In the genomic region with DNA sequence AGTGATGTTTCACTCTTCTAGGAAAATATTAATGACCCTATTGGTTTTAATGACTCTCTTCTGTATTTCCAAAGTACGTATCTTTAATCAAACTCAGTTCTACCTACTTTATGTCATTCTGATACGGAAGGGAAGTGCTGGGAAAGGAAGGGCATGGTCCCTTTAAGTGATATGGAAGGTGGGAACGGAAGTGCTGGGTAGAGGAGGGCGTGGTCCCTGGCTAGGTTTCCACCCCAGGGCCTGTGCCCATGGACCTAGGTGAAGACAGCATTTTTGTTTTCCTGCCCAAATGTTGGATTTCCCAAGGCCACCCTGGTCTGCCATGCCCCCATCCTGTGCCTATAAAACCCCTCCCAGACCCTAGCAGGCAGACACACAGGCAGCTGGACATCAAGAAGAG, we compare ENCODE assay signal across 18 cellular contexts. TPM values are rescaled to one million over a fixed set of nuclear protein-coding genes. Genes with fewer than 3 reads are reported as not detected.
A peak's percentile ranks its signal among the peaks of the same experiment; 100 is the strongest.
DNase-seq lines count a peak whose midpoint lies in the region; TF ChIP-seq lines count a peak whose summit lies in the region.
"Had no signal": no experiment of that assay in that cellular context is flagged by ENCODE, and none has a peak within 500 bp of the region (broad histone marks: within the 10 kb centered on the region; RNA-seq: fewer than 3 reads in every experiment).

No MANE protein-coding gene starts in this region.

- intact Hi-C loops in Calu3 (cut with micrococcal nuclease; ENCODE audit: unreplicated experiment), result no loop called here

- H3K9ac ChIP-seq in neural progenitor cell, result no peak overlapping the region
- H3K9ac ChIP-seq: BLaER1 treated with 17β-estradiol and CSF1 and Interleukin-3, amounts not matched to agents 10 nM and 100 nM had no signal

- H3K36me3 Mint-ChIP-seq in neural progenitor cell, result no peaks in the 10 kb centered on the region
- H3K36me3 Mint-ChIP-seq in Calu3 (ENCODE audit: insufficient read depth, unreplicated experiment), result no peaks in the 10 kb centered on the region
- H3K36me3 Mint-ChIP-seq: CD4-positive, CD25-positive, alpha-beta regulatory T cell had no signal

- TF ChIP-seq CTCF in HEK293 (tag by site-specific recombination; IDR thresholded peaks at IDR 0.05) (no peak), neural progenitor cell (IDR thresholded peaks at IDR 0.05) (no peak), Calu3 (IDR thresholded peaks at IDR 0.05; ENCODE audit: unreplicated experiment) (no peak)

- H3F3A ChIP-seq in neural progenitor cell (ENCODE audit: low read depth), result no peaks in the 10 kb centered on the region

- CTCF ChIA-PET in HEK293 (lab: Yijun Ruan, JAX), result no interaction called here
- CTCF ChIA-PET in Calu3 (lab: Charles Lee), result no interaction called here

- peak overlapping the region; percentile 20 for H2AFZ ChIP-seq in neural progenitor cell (replicated peaks)

- BruUV-seq in Calu3 (replicated peaks; lab: Mats Ljungman, UMichigan), result no TSS peak

- peaks cover 3% of the 10 kb centered on the region for H3K27me3 Mint-ChIP-seq in neural progenitor cell (ENCODE audit: insufficient read depth, low read depth)
- no peaks in the 10 kb centered on the region for H3K27me3 Mint-ChIP-seq in Calu3 (ENCODE audit: unreplicated experiment)

- POLR2A ChIA-PET in HEK293 (lab: Yijun Ruan, JAX), result no interaction called here

- peaks cover 9% of the 10 kb centered on the region; the same call in 1 of the 2 replicates for H3K4me1 ChIP-seq in HEK293 (ENCODE audit: control insufficient read depth, insufficient read depth, low read length)
- peaks cover 8% of the 10 kb centered on the region for H3K4me1 ChIP-seq in neural progenitor cell
- H3K4me1 ChIP-seq: BLaER1 treated with 17β-estradiol and CSF1 and Interleukin-3, amounts not matched to agents 10 nM and 100 nM had no signal

- H3K9me3 Mint-ChIP-seq in neural progenitor cell, result no peaks in the 10 kb centered on the region
- H3K9me3 Mint-ChIP-seq in Calu3 (ENCODE audit: low read depth, unreplicated experiment), result no peaks in the 10 kb centered on the region
- H3K9me3 Mint-ChIP-seq: HFFc6 had no signal

- no peaks in the 10 kb centered on the region for H3K9me3 ChIP-seq in HEK293 (ENCODE audit: control insufficient read depth, insufficient read depth, low read depth, low read length)
- H3K9me3 ChIP-seq in neural progenitor cell (ENCODE audit: low read depth), result no peaks in the 10 kb centered on the region
- H3K9me3 ChIP-seq: BLaER1 treated with 17β-estradiol and CSF1 and Interleukin-3, amounts not matched to agents 10 nM and 100 nM had no signal

- peak; percentile 71 for DNase-seq in DMS 273 treated with DMSO at 0.1 percent for 48 hours (lab: John Stamatoyannopoulos, UW)
- peak; percentile 26 for DNase-seq in RPMI8226
- no peak for DNase-seq in neural progenitor cell (ENCODE audit: low spot score)
- no peak for DNase-seq in medulla oblongata (ENCODE audit: extremely low spot score)
- DNase-seq in putamen (ENCODE audit: low spot score), result no peak
- DNase-seq in epidermal melanocyte (ENCODE audit: insufficient read length, low spot score), result no peak
- no peak for DNase-seq in Calu3
- DNase-seq: ACHN; CD4-positive, CD25-positive, alpha-beta regulatory T cell; DMS153; DMS79 treated with DMSO at 0.1 percent for 48 hours; EL; GDM1; H9; HFFc6; KG1 had no signal

- H3K27ac Mint-ChIP-seq in neural progenitor cell, result no peak overlapping the region
- H3K27ac Mint-ChIP-seq in Calu3 (ENCODE audit: unreplicated experiment), result no peak overlapping the region
- H3K27ac Mint-ChIP-seq: CD4-positive, CD25-positive, alpha-beta regulatory T cell; H9; HFFc6 had no signal

- H3K4me3 Mint-ChIP-seq in neural progenitor cell, result no peak overlapping the region
- no peak overlapping the region for H3K4me3 Mint-ChIP-seq in Calu3 (ENCODE audit: low read depth, unreplicated experiment)
- H3K4me3 Mint-ChIP-seq: CD4-positive, CD25-positive, alpha-beta regulatory T cell; H9; HFFc6 had no signal

- H3K4me1 Mint-ChIP-seq in neural progenitor cell (peaks cover 11% of the 10 kb centered on the region), Calu3 (ENCODE audit: low read depth, unreplicated experiment) (no peaks in the 10 kb centered on the region)
- H3K4me1 Mint-ChIP-seq: CD4-positive, CD25-positive, alpha-beta regulatory T cell; H9 had no signal

- no peaks in the 10 kb centered on the region for H3K27me3 ChIP-seq in neural progenitor cell
- H3K27me3 ChIP-seq: BLaER1 treated with 17β-estradiol and CSF1 and Interleukin-3, amounts not matched to agents 10 nM and 100 nM had no signal

- H3K27ac ChIP-seq in HEK293 (ENCODE audit: extremely low read depth, low read depth, low read length) (no peak overlapping the region), neural progenitor cell (no peak overlapping the region)
- H3K27ac ChIP-seq: BLaER1 treated with 17β-estradiol and CSF1 and Interleukin-3, amounts not matched to agents 10 nM and 100 nM had no signal

- no peak overlapping the region for H3K4me3 ChIP-seq in HEK293 (ENCODE audit: low read depth, low read length)
- no peak overlapping the region for H3K4me3 ChIP-seq in neural progenitor cell
- H3K4me3 ChIP-seq: BLaER1 treated with 17β-estradiol and CSF1 and Interleukin-3, amounts not matched to agents 10 nM and 100 nM had no signal

- no peak overlapping the region for H3K4me2 ChIP-seq in neural progenitor cell
- H3K4me2 ChIP-seq: BLaER1 treated with 17β-estradiol and CSF1 and Interleukin-3, amounts not matched to agents 10 nM and 100 nM had no signal

- no peaks in the 10 kb centered on the region for H4K20me1 ChIP-seq in neural progenitor cell (ENCODE audit: low read depth)
- H4K20me1 ChIP-seq: BLaER1 treated with 17β-estradiol and CSF1 and Interleukin-3, amounts not matched to agents 10 nM and 100 nM had no signal

- H3K36me3 ChIP-seq in HEK293 (ENCODE audit: control insufficient read depth in 2 of 2, insufficient read depth in 1 of 2, low read length in 2 of 2), result no peaks in the 10 kb centered on the region
- H3K36me3 ChIP-seq in neural progenitor cell, result no peaks in the 10 kb centered on the region
- H3K36me3 ChIP-seq: BLaER1 treated with 17β-estradiol and CSF1 and Interleukin-3, amounts not matched to agents 10 nM and 100 nM had no signal

- H3K79me2 ChIP-seq in neural progenitor cell (ENCODE audit: low read depth), result no peaks in the 10 kb centered on the region

TF ChIP-seq in HEK293, 187 proteins besides CTCF, POLR2A, EP300 and RAD21:
- TF ChIP-seq ZNF600 (tag by site-specific recombination; IDR thresholded peaks at IDR 0.05), result 0 out of 2 replicates have a peak, but pooled peaks have one; percentile 39
- no peak for TF ChIP-seq ZBTB7A (tag by site-specific recombination; IDR thresholded peaks at IDR 0.05; ENCODE audit: low read depth)

RNA-seq across cellular contexts. Expression of gene RGS4, which starts 24.0 kb away (rescaled TPM):
- total RNA-seq in neural progenitor cell (ENCODE audit: low replicate concordance) (0.43 and 0.77 TPM in 2 replicates), Calu3 (2022) (0.21 TPM in 1 of 2 replicates, not detected in the other)
- total RNA-seq: CD4-positive, CD25-positive, alpha-beta regulatory T cell; H9 had no signal

Comparison
In these comparisons a context has a peak if more than half of its experiments do, and no peak if none do; other contexts are left out.
1. DNase-seq: peak in DMS 273 treated with DMSO at 0.1 percent for 48 hours (single experiment) and RPMI8226 (single experiment); none in neural progenitor cell (single experiment), medulla oblongata (single experiment), putamen (single experiment), epidermal melanocyte (single experiment) and Calu3 (single experiment).